11 cellular contexts compared by ENCODE assay signal in the genomic region with DNA sequence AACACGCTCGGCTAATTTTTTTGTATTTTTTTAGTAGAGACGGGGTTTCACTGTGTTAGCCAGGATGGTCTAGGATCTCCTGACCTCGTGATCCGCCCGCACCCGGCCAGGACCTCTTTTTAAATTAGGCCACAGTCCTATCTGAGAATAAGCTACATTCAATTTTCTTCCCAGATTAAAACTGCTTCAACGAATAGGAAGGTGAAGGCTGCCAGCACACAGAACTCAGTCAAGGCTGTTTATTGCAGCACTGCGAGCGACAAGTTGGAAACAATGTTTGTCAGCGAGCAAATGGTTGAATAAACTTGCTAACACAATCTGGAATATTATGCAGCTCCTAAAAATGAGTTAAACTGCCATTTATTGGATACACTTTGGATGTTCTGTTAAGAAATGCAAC. TPM values are rescaled to one million over a fixed set of nuclear protein-coding genes. Genes with fewer than 3 reads are reported as not detected.
DNase-seq lines count a peak whose midpoint lies in the region; ATAC-seq and TF ChIP-seq lines count a peak whose summit lies in the region.
"Had no signal": no experiment of that assay in that cellular context is flagged by ENCODE, and none has a peak within 500 bp of the region (broad histone marks: within the 10 kb centered on the region; RNA-seq: fewer than 3 reads in every experiment).

No MANE protein-coding gene starts in this region.

- no peaks in the 10 kb centered on the region for H3F3A ChIP-seq in PC-3 (ENCODE audit: low read length, unreplicated experiment)

- H4K20me1 ChIP-seq in PC-3 (ENCODE audit: low read length): peaks cover 41% of the 10 kb centered on the region

- no peak overlapping the region for H3K27ac ChIP-seq in PC-3 (ENCODE audit: low read length)

- peak overlapping the region; percentile 96 for H3K4me3 ChIP-seq in PC-3 (ENCODE audit: low read length)
- no peak overlapping the region for H3K4me3 ChIP-seq in foreskin fibroblast (ENCODE audit: low read depth in 1 of 2, low read length in 2 of 2)

- peak overlapping the region; percentile 76 for H3K27ac Mint-ChIP-seq in activated T-cell treated with anti-CD3 and anti-CD28 coated beads, Interleukin-2, amount 50 U/mL, for 72 hours
- no peak overlapping the region for H3K27ac Mint-ChIP-seq in endothelial cell (ENCODE audit: unreplicated experiment)
- peak overlapping the region; percentile 90 for H3K27ac Mint-ChIP-seq in stimulated activated effector memory CD8-positive, alpha-beta T cell treated with anti-CD3 and anti-CD28 coated beads, Interleukin-12 subunit alpha, Interleukin-12 subunit beta, amount 100 ng/mL, for 72 hours

- peaks cover 52% of the 10 kb centered on the region for H3K79me2 ChIP-seq in PC-3 (ENCODE audit: low read length)

- TF ChIP-seq CTCF in PC-3 (conservative IDR thresholded peaks at IDR 0.05; ENCODE audit: low read depth, low read length) (no peak), endothelial cell (IDR thresholded peaks at IDR 0.05; ENCODE audit: unreplicated experiment) (no peak), foreskin fibroblast (IDR thresholded peaks at IDR 0.05; ENCODE audit: low read depth, low read length) (no peak), GM20000 (IDR thresholded peaks at IDR 0.05; ENCODE audit: extremely low read depth, missing control alignments) (no peak)

- DNase-seq in activated T-cell treated with anti-CD3 and anti-CD28 coated beads, Interleukin-2, amount 50 U/mL, for 72 hours: no peak
- DNase-seq in activated T-cell treated with anti-CD3 and anti-CD28 coated beads for 4 hours: no peak
- no peak for DNase-seq in PC-3
- DNase-seq in endothelial cell (ENCODE audit: low spot score): no peak
- DNase-seq in stimulated activated effector memory CD8-positive, alpha-beta T cell treated with anti-CD3 and anti-CD28 coated beads, Interleukin-12 subunit alpha, Interleukin-12 subunit beta, amount 100 ng/mL, for 72 hours (ENCODE audit: low spot score in 2 of 2): no peak
- no peak for DNase-seq in foreskin fibroblast
- no peak for DNase-seq in GM20000 (ENCODE audit: low spot score)
- DNase-seq in stimulated activated CD4-positive, alpha-beta T cell treated with anti-CD3 and anti-CD28 coated beads, Interleukin-12 subunit alpha, Interleukin-12 subunit beta, amount 100 ng/mL, for 4 hours: no peak
- DNase-seq: activated effector memory CD4-positive, alpha-beta T cell treated with Interleukin-2 at 50 U/mL for 16 hours; dermis blood vessel endothelial cell; IMR-90 had no signal

- no peak for ATAC-seq in activated T-cell treated with anti-CD3 and anti-CD28 coated beads, Interleukin-2, amount 50 U/mL, for 72 hours (replicated peaks in 1 of 2)
- no peak for ATAC-seq in PC-3
- ATAC-seq in stimulated activated effector memory CD8-positive, alpha-beta T cell treated with anti-CD3 and anti-CD28 coated beads, Interleukin-12 subunit alpha, Interleukin-12 subunit beta, amount 100 ng/mL, for 72 hours: no peak

- no peaks in the 10 kb centered on the region for H3K9me2 ChIP-seq in PC-3 (replicated peaks; ENCODE audit: low read length)

- peak overlapping the region; percentile 99 for H3K4me3 Mint-ChIP-seq in activated T-cell treated with anti-CD3 and anti-CD28 coated beads, Interleukin-2, amount 50 U/mL, for 72 hours
- H3K4me3 Mint-ChIP-seq in endothelial cell (ENCODE audit: unreplicated experiment): peak overlapping the region; percentile 74
- H3K4me3 Mint-ChIP-seq in stimulated activated effector memory CD8-positive, alpha-beta T cell treated with anti-CD3 and anti-CD28 coated beads, Interleukin-12 subunit alpha, Interleukin-12 subunit beta, amount 100 ng/mL, for 72 hours: peak overlapping the region; percentile 95

- peaks cover 17% of the 10 kb centered on the region; the same call in 1 of the 2 replicates for H3K4me1 ChIP-seq in PC-3 (ENCODE audit: insufficient read depth, low read length)

- H2AFZ ChIP-seq in PC-3 (ENCODE audit: low read length): no peak overlapping the region

- peak overlapping the region; percentile 95 for H3K4me2 ChIP-seq in PC-3 (ENCODE audit: low read length)

- H3K36me3 Mint-ChIP-seq in activated T-cell treated with anti-CD3 and anti-CD28 coated beads, Interleukin-2, amount 50 U/mL, for 72 hours (ENCODE audit: insufficient read depth in 2 of 2): peaks cover 12 to 15% of the 10 kb centered on the region in 2 donors
- H3K36me3 Mint-ChIP-seq in endothelial cell (ENCODE audit: low read depth, unreplicated experiment): peaks cover 19% of the 10 kb centered on the region
- H3K36me3 Mint-ChIP-seq in stimulated activated effector memory CD8-positive, alpha-beta T cell treated with anti-CD3 and anti-CD28 coated beads, Interleukin-12 subunit alpha, Interleukin-12 subunit beta, amount 100 ng/mL, for 72 hours: peaks cover 73% of the 10 kb centered on the region

- H3K9ac ChIP-seq in PC-3 (ENCODE audit: low read length): peak overlapping the region; percentile 98; the same call in 1 of the 2 replicates

- no peaks in the 10 kb centered on the region for H3K9me3 ChIP-seq in PC-3 (ENCODE audit: low read length)

- POLR2A ChIA-PET in PC-3 (lab: Charles Lee; ENCODE audit: unreplicated experiment): interaction anchor here (0.5 kb wide), 1 partner anchor 157 kb away, joined by 3 read pairs; a partner anchor contains a TSS

- no peaks in the 10 kb centered on the region for H3K27me3 ChIP-seq in PC-3 (ENCODE audit: low read length)

- no TSS peak for BruUV-seq in PC-3 (replicated peaks; lab: Mats Ljungman, UMichigan)

- CTCF ChIA-PET in PC-3 (lab: Charles Lee): no interaction called here

- peaks cover 35% of the 10 kb centered on the region for H3K36me3 ChIP-seq in PC-3 (ENCODE audit: low read depth, low read length)

- intact Hi-C loops in PC-3 (cut with micrococcal nuclease): loop anchor here (5.0 kb wide), 1 partner anchor 79 kb away; no protein-coding TSS in a partner anchor

- H3K4me1 Mint-ChIP-seq in activated T-cell treated with anti-CD3 and anti-CD28 coated beads, Interleukin-2, amount 50 U/mL, for 72 hours (ENCODE audit: low read depth): peaks cover 58% of the 10 kb centered on the region
- H3K4me1 Mint-ChIP-seq in endothelial cell (ENCODE audit: unreplicated experiment): peaks cover 16% of the 10 kb centered on the region
- H3K4me1 Mint-ChIP-seq in stimulated activated effector memory CD8-positive, alpha-beta T cell treated with anti-CD3 and anti-CD28 coated beads, Interleukin-12 subunit alpha, Interleukin-12 subunit beta, amount 100 ng/mL, for 72 hours: peaks cover 62% of the 10 kb centered on the region

- H3K27me3 Mint-ChIP-seq in activated T-cell treated with anti-CD3 and anti-CD28 coated beads, Interleukin-2, amount 50 U/mL, for 72 hours (ENCODE audit: low read depth): peaks cover 3% of the 10 kb centered on the region
- H3K27me3 Mint-ChIP-seq in endothelial cell (ENCODE audit: unreplicated experiment): peaks cover 5% of the 10 kb centered on the region

- H3K9me3 Mint-ChIP-seq in activated T-cell treated with anti-CD3 and anti-CD28 coated beads, Interleukin-2, amount 50 U/mL, for 72 hours: no peaks in the 10 kb centered on the region
- no peaks in the 10 kb centered on the region for H3K9me3 Mint-ChIP-seq in endothelial cell (ENCODE audit: unreplicated experiment)
- no peaks in the 10 kb centered on the region for H3K9me3 Mint-ChIP-seq in stimulated activated effector memory CD8-positive, alpha-beta T cell treated with anti-CD3 and anti-CD28 coated beads, Interleukin-12 subunit alpha, Interleukin-12 subunit beta, amount 100 ng/mL, for 72 hours

RNA-seq across cellular contexts. Expression of a gene that starts 1.9 kb away (rescaled TPM):
- 10 to 100 TPM; 47.6 to 65.5 TPM for total RNA-seq in activated T-cell treated with anti-CD3 and anti-CD28 coated beads, Interleukin-2, amount 50 U/mL, for 72 hours
- total RNA-seq in PC-3 (2014; rRNA removed): 74.5 and 121 TPM in 2 replicates
- total RNA-seq in endothelial cell (ENCODE audit: unreplicated experiment): 20.3 TPM

RNA-seq across cellular contexts. Expression of a gene that starts 22.8 kb away (rescaled TPM):
- total RNA-seq in activated T-cell treated with anti-CD3 and anti-CD28 coated beads, Interleukin-2, amount 50 U/mL, for 72 hours: 10 to 100 TPM; 14.5 to 15.3 TPM
- total RNA-seq in PC-3 (2014; rRNA removed): 14.7 and 16.5 TPM in 2 replicates
- 20.2 TPM for total RNA-seq in endothelial cell (ENCODE audit: unreplicated experiment)
